Comparison of ENCODE assay signal across 8 cellular contexts in the genomic region with DNA sequence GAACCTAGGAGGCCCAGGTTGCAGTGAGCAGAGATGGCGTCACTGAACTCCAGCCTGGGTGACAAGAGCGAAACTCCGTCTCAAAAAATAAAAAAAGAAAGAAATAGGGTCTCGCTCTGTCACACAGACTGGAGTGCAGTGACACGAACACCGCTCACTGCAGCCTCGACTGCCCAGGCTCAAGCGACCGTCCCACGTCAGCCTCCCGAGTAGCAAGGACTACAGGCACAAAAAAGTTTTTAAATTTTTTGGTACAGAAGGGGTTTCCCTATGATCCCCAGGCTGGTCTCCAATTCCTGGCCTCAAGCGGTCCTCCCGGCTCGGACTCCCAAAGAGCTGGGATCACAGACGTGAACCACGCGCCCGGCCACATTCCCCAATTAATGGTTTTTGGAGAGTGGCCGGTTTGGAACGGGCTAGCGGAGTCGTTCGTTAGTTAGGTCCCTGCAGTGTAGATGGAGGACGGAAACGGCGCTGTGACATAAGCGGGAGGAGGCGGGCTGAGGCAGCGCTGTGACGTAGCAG. TPM values are rescaled to one million over a fixed set of nuclear protein-coding genes. Genes with fewer than 3 reads are reported as not detected.
DNase-seq lines count a peak whose midpoint lies in the region; ATAC-seq, FAIRE-seq and TF ChIP-seq lines count a peak whose summit lies in the region.

No MANE protein-coding gene starts in this region.

- H3K27ac ChIP-seq in Panc1 (ENCODE audit: low read length) = peak overlapping the region; percentile 94
- peak overlapping the region; percentile 87 to 96 (median 92) for H3K27ac ChIP-seq in pancreas

- H3K9me3 Mint-ChIP-seq in Calu3 (ENCODE audit: low read depth, unreplicated experiment) = no peaks in the 10 kb centered on the region

- TF ChIP-seq CTCF in Calu3 (IDR thresholded peaks at IDR 0.05; ENCODE audit: unreplicated experiment) (no peak), Panc1 (IDR thresholded peaks at IDR 0.05) (no peak), epithelial cell of esophagus (IDR thresholded peaks at IDR 0.05; ENCODE audit: insufficient read depth, low read depth, low read length, missing control alignments) (no peak), pancreas (IDR thresholded peaks at IDR 0.05) (no peak)

- H3K4me3 Mint-ChIP-seq in Calu3 (ENCODE audit: low read depth, unreplicated experiment) = peak overlapping the region; percentile 84

- BruUV-seq in Calu3 (replicated peaks; lab: Mats Ljungman, UMichigan) = TSS peak; percentile 84
- no TSS peak for BruUV-seq in Panc1 (replicated peaks; lab: Mats Ljungman, UMichigan)

- intact Hi-C loops in Calu3 (cut with micrococcal nuclease; ENCODE audit: unreplicated experiment) (loop anchor here (10.0 kb wide), 1 partner anchor 255 kb away; no protein-coding TSS in a partner anchor), Panc1 (cut with micrococcal nuclease; ENCODE audit: unreplicated experiment) (no loop called here), pancreas (cut with DNase I) (no loop called here)

- H3K36me3 ChIP-seq in Panc1 (ENCODE audit: control insufficient read depth, insufficient read depth, low read length) (peaks cover 3% of the 10 kb centered on the region; the same call in 1 of the 2 replicates), pancreas (no peaks in the 10 kb centered on the region)

- CTCF ChIA-PET in Calu3 (lab: Charles Lee) = no interaction called here
- CTCF ChIA-PET in Panc1 (lab: Charles Lee) = interaction anchor here (1.2 kb wide), 1 partner anchor 26 kb away, joined by 3 read pairs; a partner anchor contains a TSS

- DNase-seq in Calu3 (no peak), Panc1 (ENCODE audit: low read depth, low spot score) (no peak), epithelial cell of esophagus (ENCODE audit: low read depth) (no peak), pancreas (no peak), NCI-H748 treated with DMSO at 0.1 percent for 48 hours (lab: John Stamatoyannopoulos, UW) (no peak), NCI-H524 treated with DMSO at 0.1 percent for 48 hours (lab: John Stamatoyannopoulos, UW) (no peak), DMS79 treated with DMSO at 0.1 percent for 48 hours (lab: John Stamatoyannopoulos, UW) (no peak)

- H3K4me3 ChIP-seq in Panc1 (ENCODE audit: low read depth in 2 of 2, low read length in 2 of 2) (peak overlapping the region; percentile 95 to 96), epithelial cell of esophagus (ENCODE audit: low read length) (peak overlapping the region; percentile 71), pancreas (peak overlapping the region; percentile 16 to 97 (median 54))

- peak overlapping the region; percentile 94 for H3K27ac Mint-ChIP-seq in Calu3 (ENCODE audit: unreplicated experiment)

- no peak for FAIRE-seq in pancreas (lab: Jason Lieb, UNC)

- POLR2A ChIA-PET in Panc1 (lab: Charles Lee) = no interaction called here

- 24 to 25% methylated on average over 30 of the region's 30 CpGs for WGBS in pancreas, 2 donors

- peaks cover 45% of the 10 kb centered on the region for H3K36me3 Mint-ChIP-seq in Calu3 (ENCODE audit: insufficient read depth, unreplicated experiment)

- in situ Hi-C loops in Panc1 (cut with HindIII; ENCODE audit: low pct_unique_long_range_greater_than_20kb, low sequenced_read_pairs) = no loop called here

- H3K4me1 ChIP-seq in Panc1 (ENCODE audit: control insufficient read depth, insufficient read depth, low read length) (peaks cover 13% of the 10 kb centered on the region), pancreas (peaks cover 11 to 25% (median 25%) of the 10 kb centered on the region in 3 donors)

- H3K27me3 Mint-ChIP-seq in Calu3 (ENCODE audit: unreplicated experiment) = no peaks in the 10 kb centered on the region

- ATAC-seq in Panc1 (no peak), pancreas (no peak), HG02798 (IDR thresholded peaks at IDR 0.05; ENCODE audit: poor library complexity, unreplicated experiment) (no peak)

- H3K27me3 ChIP-seq in Panc1 (ENCODE audit: control insufficient read depth, insufficient read depth, low read length) (peaks cover 7% of the 10 kb centered on the region; the same call in 1 of the 2 replicates), pancreas (no peaks in the 10 kb centered on the region)

- H3K9me3 ChIP-seq in Panc1 (ENCODE audit: control insufficient read depth, insufficient read depth, low read depth, low read length) = no peaks in the 10 kb centered on the region
- H3K9me3 ChIP-seq in pancreas = no peaks in the 10 kb centered on the region

- H3K4me1 Mint-ChIP-seq in Calu3 (ENCODE audit: low read depth, unreplicated experiment) = peaks cover 20% of the 10 kb centered on the region

RNA-seq across cellular contexts. Expression of a gene that starts 0.6 kb away (rescaled TPM):
- 238 and 262 TPM in 2 replicates for total RNA-seq in Calu3 (2022)
- total RNA-seq in Panc1 (2021; ENCODE audit: unreplicated experiment) = 188 TPM
- 362 TPM for polyA plus RNA-seq in Panc1 (2012; ENCODE audit: insufficient read length)
- 100 to 1,000 TPM in 2 of 6 donors, 10 to 100 TPM in 4; 71.5 to 114 (median 98.6) TPM for total RNA-seq in pancreas
- 100 to 1,000 TPM; 317 TPM for polyA plus RNA-seq in pancreas

RNA-seq across cellular contexts. Expression of a gene that starts 10.3 kb away (rescaled TPM):
- total RNA-seq in Calu3 (2022) (1.2 and 1.3 TPM in 2 replicates), Panc1 (2021; ENCODE audit: unreplicated experiment) (2.4 TPM), pancreas (under 1 TPM; 0.08 to 0.69 (median 0.34) TPM)
- 4.4 TPM for polyA plus RNA-seq in Panc1 (2012; ENCODE audit: insufficient read length)
- polyA plus RNA-seq in pancreas = under 1 TPM; 0.59 to 0.80 TPM

RNA-seq across cellular contexts. Expression of a gene that starts 26.1 kb away (rescaled TPM):
- total RNA-seq in Calu3 (2022) (9.2 and 9.5 TPM in 2 replicates), Panc1 (2021; ENCODE audit: unreplicated experiment) (11.3 TPM), pancreas (10 to 100 TPM in 1 of 6 donors, 1 to 10 TPM in 5; 6.1 to 14.4 (median 8.0) TPM)
- 6.3 TPM for polyA plus RNA-seq in Panc1 (2012; ENCODE audit: insufficient read length)
- polyA plus RNA-seq in pancreas = 1 to 10 TPM; 2.4 to 2.7 TPM

RNA-seq across cellular contexts. Expression of a gene that starts 30.4 kb away (rescaled TPM):
- total RNA-seq in Calu3 (2022) = 69.1 and 72.3 TPM in 2 replicates
- total RNA-seq in Panc1 (2021; ENCODE audit: unreplicated experiment) = 53.0 TPM
- polyA plus RNA-seq in Panc1 (2012; ENCODE audit: insufficient read length) = 128 TPM
- 10 to 100 TPM; 18.1 to 24.7 (median 23.9) TPM for total RNA-seq in pancreas
- 100 to 1,000 TPM; 103 to 113 TPM for polyA plus RNA-seq in pancreas

RNA-seq across cellular contexts. Expression of a gene that starts 36.3 kb away (rescaled TPM):
- 38.1 and 39.3 TPM in 2 replicates for total RNA-seq in Calu3 (2022)
- total RNA-seq in Panc1 (2021; ENCODE audit: unreplicated experiment) = 24.9 TPM
- polyA plus RNA-seq in Panc1 (2012; ENCODE audit: insufficient read length) = 28.1 TPM
- total RNA-seq in pancreas = 1 to 10 TPM; 6.3 to 9.3 (median 7.8) TPM
- polyA plus RNA-seq in pancreas = 10 to 100 TPM; 18.9 to 33.2 TPM
